18 cellular contexts compared by ENCODE assay signal in genomic region chr10:23173549-23174074, GRCh38. TPM values are rescaled to one million over a fixed set of nuclear protein-coding genes. Genes with fewer than 3 reads are reported as not detected.
DNase-seq lines count a peak whose midpoint lies in the region; ATAC-seq and TF ChIP-seq lines count a peak whose summit lies in the region.
"Had no signal": no experiment of that assay in that cellular context is flagged by ENCODE, and none has a peak within 500 bp of the region (broad histone marks: within the 10 kb centered on the region; RNA-seq: fewer than 3 reads in every experiment).

No MANE protein-coding gene starts in this region.

- H3K27ac Mint-ChIP-seq in activated CD8-positive, alpha-beta T cell treated with anti-CD3 and anti-CD28 coated beads, Interleukin-2, amount 10 ng/mL, durations not matched to agents 7 days and 5 days = no peak overlapping the region
- no peak overlapping the region for H3K27ac Mint-ChIP-seq in activated CD8-positive, alpha-beta T cell treated with anti-CD3 and anti-CD28 coated beads for 36 hours
- H3K27ac Mint-ChIP-seq: activated CD4-positive, alpha-beta memory T cell treated with anti-CD3 and anti-CD28 coated beads for 36 hours; CD4-positive, alpha-beta T cell had no signal

- TF ChIP-seq POLR2A in body of pancreas (IDR thresholded peaks at IDR 0.05) = no peak
- no peak for TF ChIP-seq POLR2A in suprapubic skin (IDR thresholded peaks at IDR 0.05)

- TF ChIP-seq EP300 in suprapubic skin (IDR thresholded peaks at IDR 0.05) = no peak

- no peak for DNase-seq in activated CD8-positive, alpha-beta T cell treated with anti-CD3 and anti-CD28 coated beads, Interleukin-2, amount 10 ng/mL, durations not matched to agents 7 days and 5 days
- DNase-seq in activated CD8-positive, alpha-beta T cell treated with anti-CD3 and anti-CD28 coated beads for 36 hours = no peak
- DNase-seq in body of pancreas (peak in 3 of 4 donors; percentile 37 to 62 (median 45)), inferior parietal cortex (ENCODE audit: extremely low spot score) (peak; percentile 19), smooth muscle cell (lab: John Stamatoyannopoulos, UW; ENCODE audit: unreplicated experiment) (no peak), Karpas-422 (no peak), suprapubic skin (ENCODE audit: low spot score in 2 of 2) (no peak)
- DNase-seq: activated CD4-positive, alpha-beta memory T cell treated with anti-CD3 and anti-CD28 coated beads for 36 hours; CD4-positive, alpha-beta T cell; NCI-H1092 treated with DMSO at 0.1 percent for 48 hours; SHP77; stimulated activated CD4-positive, alpha-beta T cell treated with anti-CD3 and anti-CD28 coated beads, Interleukin-4, amount 100 ng/mL, for 1 hour had no signal

- H3F3A ChIP-seq in smooth muscle cell (ENCODE audit: low read depth) = no peaks in the 10 kb centered on the region

- H3K4me1 Mint-ChIP-seq in activated CD8-positive, alpha-beta T cell treated with anti-CD3 and anti-CD28 coated beads, Interleukin-2, amount 10 ng/mL, durations not matched to agents 7 days and 5 days (ENCODE audit: low read depth) = no peaks in the 10 kb centered on the region
- H3K4me1 Mint-ChIP-seq in activated CD8-positive, alpha-beta T cell treated with anti-CD3 and anti-CD28 coated beads for 36 hours (ENCODE audit: low read depth) = peaks cover 6% of the 10 kb centered on the region

- H3K79me2 ChIP-seq in smooth muscle cell (ENCODE audit: low read depth) = no peaks in the 10 kb centered on the region
- H3K79me2 ChIP-seq in Karpas-422 (ENCODE audit: low read length) = no peaks in the 10 kb centered on the region

- POLR2A ChIA-PET in activated CD8-positive, alpha-beta T cell treated with anti-CD3 and anti-CD28 coated beads, Interleukin-2, amount 10 ng/mL, durations not matched to agents 7 days and 5 days (lab: Charles Lee) = no interaction called here
- POLR2A ChIA-PET in activated CD8-positive, alpha-beta T cell treated with anti-CD3 and anti-CD28 coated beads for 36 hours (lab: Charles Lee) = no interaction called here

- H3K4me2 ChIP-seq in smooth muscle cell (peak overlapping the region; percentile 12), Karpas-422 (ENCODE audit: low read depth, low read length, poor library complexity, severe bottlenecking) (no peak overlapping the region)
- H3K4me2 ChIP-seq: A549 had no signal

- H3K9ac ChIP-seq in smooth muscle cell (ENCODE audit: low read depth) = no peak overlapping the region
- no peak overlapping the region for H3K9ac ChIP-seq in Karpas-422 (ENCODE audit: low read length)

- ATAC-seq in activated CD8-positive, alpha-beta T cell treated with anti-CD3 and anti-CD28 coated beads, Interleukin-2, amount 10 ng/mL, durations not matched to agents 7 days and 5 days = no peak
- ATAC-seq in activated CD8-positive, alpha-beta T cell treated with anti-CD3 and anti-CD28 coated beads for 36 hours = no peak
- ATAC-seq in body of pancreas = peak; percentile 57
- no peak for ATAC-seq in HG02642 (IDR thresholded peaks at IDR 0.05; ENCODE audit: poor library complexity, unreplicated experiment)
- ATAC-seq: A549 had no signal

- H3K9me2 ChIP-seq in Karpas-422 (replicated peaks; ENCODE audit: insufficient read depth, low read length) = no peaks in the 10 kb centered on the region

- H3K36me3 Mint-ChIP-seq in activated CD8-positive, alpha-beta T cell treated with anti-CD3 and anti-CD28 coated beads, Interleukin-2, amount 10 ng/mL, durations not matched to agents 7 days and 5 days (ENCODE audit: low read depth) = no peaks in the 10 kb centered on the region
- H3K36me3 Mint-ChIP-seq in activated CD8-positive, alpha-beta T cell treated with anti-CD3 and anti-CD28 coated beads for 36 hours (ENCODE audit: low read depth) = no peaks in the 10 kb centered on the region
- H3K36me3 Mint-ChIP-seq: activated CD4-positive, alpha-beta memory T cell treated with anti-CD3 and anti-CD28 coated beads for 36 hours had no signal

- H3K4me3 ChIP-seq in body of pancreas (peak overlapping the region; percentile 33 to 43), smooth muscle cell (no peak overlapping the region), Karpas-422 (ENCODE audit: low read length) (no peak overlapping the region), suprapubic skin (no peak overlapping the region)
- H3K4me3 ChIP-seq: A549 had no signal

- intact Hi-C loops in activated CD8-positive, alpha-beta T cell treated with anti-CD3 and anti-CD28 coated beads for 36 hours (cut with micrococcal nuclease) = no loop called here
- intact Hi-C loops in body of pancreas (cut with DNase I) = no loop called here

- no peaks in the 10 kb centered on the region for H3K9me3 ChIP-seq in body of pancreas
- H3K9me3 ChIP-seq in smooth muscle cell (replicated peaks; ENCODE audit: low read depth) = no peaks in the 10 kb centered on the region
- H3K9me3 ChIP-seq in Karpas-422 (ENCODE audit: low read length) = no peaks in the 10 kb centered on the region
- no peaks in the 10 kb centered on the region for H3K9me3 ChIP-seq in suprapubic skin
- H3K9me3 ChIP-seq: A549 had no signal

- peak overlapping the region; percentile 5 for H3K4me3 Mint-ChIP-seq in activated CD8-positive, alpha-beta T cell treated with anti-CD3 and anti-CD28 coated beads, Interleukin-2, amount 10 ng/mL, durations not matched to agents 7 days and 5 days
- no peak overlapping the region for H3K4me3 Mint-ChIP-seq in activated CD8-positive, alpha-beta T cell treated with anti-CD3 and anti-CD28 coated beads for 36 hours
- H3K4me3 Mint-ChIP-seq: activated CD4-positive, alpha-beta memory T cell treated with anti-CD3 and anti-CD28 coated beads for 36 hours; CD4-positive, alpha-beta T cell had no signal

- no peaks in the 10 kb centered on the region for H3K9me3 Mint-ChIP-seq in activated CD8-positive, alpha-beta T cell treated with anti-CD3 and anti-CD28 coated beads, Interleukin-2, amount 10 ng/mL, durations not matched to agents 7 days and 5 days (ENCODE audit: insufficient read depth)
- no peaks in the 10 kb centered on the region for H3K9me3 Mint-ChIP-seq in activated CD8-positive, alpha-beta T cell treated with anti-CD3 and anti-CD28 coated beads for 36 hours
- H3K9me3 Mint-ChIP-seq: activated CD4-positive, alpha-beta memory T cell treated with anti-CD3 and anti-CD28 coated beads for 36 hours; CD4-positive, alpha-beta T cell had no signal

- H4K20me1 ChIP-seq in smooth muscle cell (ENCODE audit: low read depth) = no peaks in the 10 kb centered on the region
- H4K20me1 ChIP-seq in Karpas-422 (ENCODE audit: insufficient read depth, low read depth, low read length) = no peaks in the 10 kb centered on the region

- H2AFZ ChIP-seq in smooth muscle cell (ENCODE audit: low read depth) = no peak overlapping the region
- H2AFZ ChIP-seq in Karpas-422 (ENCODE audit: low read length) = no peak overlapping the region

- H3K27ac ChIP-seq in body of pancreas (peak overlapping the region; percentile 90 to 93 (median 91)), smooth muscle cell (ENCODE audit: low read depth) (no peak overlapping the region), Karpas-422 (ENCODE audit: low read length) (no peak overlapping the region), suprapubic skin (no peak overlapping the region)
- H3K27ac ChIP-seq: A549 had no signal

- no peaks in the 10 kb centered on the region for H3K27me3 ChIP-seq in body of pancreas
- peaks cover 98% of the 10 kb centered on the region for H3K27me3 ChIP-seq in smooth muscle cell (ENCODE audit: low read depth)
- H3K27me3 ChIP-seq in Karpas-422 (ENCODE audit: low read length) = no peaks in the 10 kb centered on the region
- peaks cover 89% of the 10 kb centered on the region for H3K27me3 ChIP-seq in suprapubic skin

- CTCF ChIA-PET in activated CD8-positive, alpha-beta T cell treated with anti-CD3 and anti-CD28 coated beads, Interleukin-2, amount 10 ng/mL, durations not matched to agents 7 days and 5 days (lab: Charles Lee) = no interaction called here
- CTCF ChIA-PET in activated CD8-positive, alpha-beta T cell treated with anti-CD3 and anti-CD28 coated beads for 36 hours (lab: Charles Lee) = no interaction called here

- H3K4me1 ChIP-seq in body of pancreas (peaks cover 44% of the 10 kb centered on the region), smooth muscle cell (ENCODE audit: low read depth) (no peaks in the 10 kb centered on the region), Karpas-422 (ENCODE audit: low read length) (no peaks in the 10 kb centered on the region), suprapubic skin (peaks cover 16% of the 10 kb centered on the region)
- H3K4me1 ChIP-seq: A549 had no signal

- no peak for TF ChIP-seq CTCF in activated CD8-positive, alpha-beta T cell treated with anti-CD3 and anti-CD28 coated beads for 36 hours (IDR thresholded peaks at IDR 0.05)
- TF ChIP-seq CTCF in body of pancreas (IDR thresholded peaks at IDR 0.05) (peak in 5 of 7 experiments; percentile 8 to 53 (median 29)), smooth muscle cell (IDR thresholded peaks at IDR 0.05; ENCODE audit: borderline replicate concordance, insufficient read depth, poor library complexity, severe bottlenecking) (no peak), suprapubic skin (IDR thresholded peaks at IDR 0.05) (no peak)

- 1% methylated on average over 44 of the region's 45 CpGs; no CpG with 5 or more reads in 1 of the 2 donors for WGBS in body of pancreas, 2 donors
- under 1% methylated on average over 34 of the region's 45 CpGs for WGBS in smooth muscle cell (ENCODE audit: low lambda C conversion rate)
- WGBS in suprapubic skin = 0% methylated on average over 13 of the region's 45 CpGs

- H3K27me3 Mint-ChIP-seq in activated CD8-positive, alpha-beta T cell treated with anti-CD3 and anti-CD28 coated beads, Interleukin-2, amount 10 ng/mL, durations not matched to agents 7 days and 5 days (ENCODE audit: low read depth) = peaks cover 61% of the 10 kb centered on the region
- peaks cover 58% of the 10 kb centered on the region for H3K27me3 Mint-ChIP-seq in activated CD8-positive, alpha-beta T cell treated with anti-CD3 and anti-CD28 coated beads for 36 hours

- no peaks in the 10 kb centered on the region for H3K36me3 ChIP-seq in body of pancreas (replicated peaks in 1 of 2; ENCODE audit: insufficient read depth in 1 of 2, low read depth in 2 of 2)
- H3K36me3 ChIP-seq in smooth muscle cell (ENCODE audit: low read depth) = no peaks in the 10 kb centered on the region
- H3K36me3 ChIP-seq in Karpas-422 (ENCODE audit: insufficient read depth, low read length) = no peaks in the 10 kb centered on the region
- no peaks in the 10 kb centered on the region for H3K36me3 ChIP-seq in suprapubic skin

RNA-seq across cellular contexts. Expression of gene PTF1A, which starts 18.5 kb away (rescaled TPM):
- total RNA-seq in activated CD8-positive, alpha-beta T cell treated with anti-CD3 and anti-CD28 coated beads, Interleukin-2, amount 10 ng/mL, durations not matched to agents 7 days and 5 days = not detected
- total RNA-seq in activated CD8-positive, alpha-beta T cell treated with anti-CD3 and anti-CD28 coated beads for 36 hours = not detected
- total RNA-seq in body of pancreas (100 to 1,000 TPM in 1 of 2 donors, 10 to 100 TPM in 1; 48.3 to 138 TPM), smooth muscle cell (not detected in 2 replicates), suprapubic skin (not detected)
- 0.17 TPM in 1 of 2 replicates, not detected in the other for polyA plus RNA-seq in smooth muscle cell
- total RNA-seq in Karpas-422 (2014; rRNA removed; shearing (Covaris generic); ENCODE audit: low replicate concordance) = not detected in 2 replicates
- total RNA-seq: activated CD4-positive, alpha-beta memory T cell treated with anti-CD3 and anti-CD28 coated beads for 36 hours; astrocyte; CD4-positive, alpha-beta T cell; G401; mononuclear cell; urinary bladder had no signal
- polyA plus RNA-seq: A549, urinary bladder had no signal

Comparison
In these comparisons a context has a peak if more than half of its experiments do, and no peak if none do; other contexts are left out.
1. DNase-seq: peak in body of pancreas (3 of 4) and inferior parietal cortex (single experiment); none in activated CD8-positive, alpha-beta T cell treated with anti-CD3 and anti-CD28 coated beads, Interleukin-2, amount 10 ng/mL, durations not matched to agents 7 days and 5 days (single experiment), activated CD8-positive, alpha-beta T cell treated with anti-CD3 and anti-CD28 coated beads for 36 hours (single experiment), smooth muscle cell (single experiment), Karpas-422 (single experiment) and suprapubic skin (0 of 2).
2. CTCF ChIP-seq: peak in body of pancreas (5 of 7); none in activated CD8-positive, alpha-beta T cell treated with anti-CD3 and anti-CD28 coated beads for 36 hours (single experiment), smooth muscle cell (single experiment) and suprapubic skin (0 of 2).
3. H3K27ac ChIP-seq: peak in body of pancreas (4 of 4); none in smooth muscle cell (single experiment), Karpas-422 (single experiment) and suprapubic skin (single experiment).
4. H3K4me3 ChIP-seq: peak in body of pancreas (2 of 2); none in smooth muscle cell (single experiment), Karpas-422 (single experiment) and suprapubic skin (single experiment).
5. RNA of gene PTF1A, which starts 18.5 kb away (total RNA-seq): 48.3 to 138 TPM in body of pancreas; not detected in activated CD8-positive, alpha-beta T cell treated with anti-CD3 and anti-CD28 coated beads, Interleukin-2, amount 10 ng/mL, durations not matched to agents 7 days and 5 days, not detected in activated CD8-positive, alpha-beta T cell treated with anti-CD3 and anti-CD28 coated beads for 36 hours, not detected in smooth muscle cell, not detected in Karpas-422 and not detected in suprapubic skin; every median in the first group is over 10 times any median in the second.